In the genomic region with DNA sequence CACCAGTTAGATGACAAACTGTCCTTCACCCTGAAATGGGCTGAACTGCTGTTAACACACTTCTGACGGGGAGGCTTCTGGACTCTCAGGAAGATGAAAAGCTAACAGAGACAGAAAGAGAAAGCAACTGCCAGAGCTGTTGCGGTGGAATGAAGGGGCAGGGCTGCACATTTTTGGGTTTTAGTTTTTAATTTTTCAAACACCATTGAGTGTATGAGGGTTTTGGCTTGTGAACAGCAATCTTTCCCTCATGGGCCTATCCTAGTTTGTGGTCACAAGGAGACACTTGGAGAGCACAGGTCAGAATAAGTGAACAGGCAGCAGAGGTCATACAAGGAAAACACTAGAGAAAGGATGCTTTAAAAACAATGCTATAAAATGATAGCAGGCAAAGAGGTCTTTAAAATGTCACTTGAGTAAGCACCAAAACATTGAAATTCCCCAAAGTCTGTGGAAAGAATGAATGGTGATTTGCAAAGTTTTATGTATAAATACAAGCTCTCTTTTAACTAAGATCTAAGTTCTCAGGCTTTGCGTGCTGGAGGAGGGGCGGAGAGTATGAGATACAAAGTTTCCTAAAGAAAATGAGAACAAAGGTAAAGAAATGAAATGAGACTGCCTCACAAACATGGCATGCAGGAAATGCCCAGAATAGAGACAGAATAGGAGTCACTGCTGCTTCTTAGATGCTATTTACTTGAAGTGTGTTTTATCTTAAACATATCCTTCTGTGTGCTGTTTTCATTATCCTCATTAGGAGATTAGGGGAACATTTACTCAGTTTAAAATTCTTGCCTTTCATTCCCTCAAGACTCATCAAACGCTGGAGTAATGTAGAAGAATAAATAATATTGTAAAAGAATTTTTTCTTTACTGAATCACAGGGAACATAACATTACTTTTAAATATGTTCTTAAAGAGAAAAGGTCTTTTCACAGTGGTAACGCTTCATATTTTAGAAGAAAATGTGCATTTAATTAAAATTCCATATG, we compare ENCODE assay signal across 18 cellular contexts.
DNase-seq lines count a peak whose midpoint lies in the region; ATAC-seq and TF ChIP-seq lines count a peak whose summit lies in the region.
"Had no signal": no experiment of that assay in that cellular context is flagged by ENCODE, and none has a peak within 500 bp of the region (broad histone marks: within the 10 kb centered on the region; RNA-seq: fewer than 3 reads in every experiment).

No MANE protein-coding gene starts in this region.

- H3K4me3 Mint-ChIP-seq in HFFc6 (peak overlapping the region; percentile 85), nephron progenitor cell (peak overlapping the region; percentile 1)
- H3K4me3 Mint-ChIP-seq: activated CD4-positive, alpha-beta T cell treated with anti-CD3 and anti-CD28 coated beads, Interleukin-2, amount 10 ng/mL, durations not matched to agents 24 days and 14 days; activated T-helper 1 cell treated with anti-CD3 and anti-CD28 coated beads, Interleukin-12 subunit alpha, Interleukin-12 subunit beta, Interleukin-2, Interleukin-4 antibody, amounts not matched to agents 30 ng/mL and 10 ng/mL and 1 ng/mL, durations not matched to agents 14 hours and 24 hours and 36 hours; naive thymus-derived CD8-positive, alpha-beta T cell; T-helper 17 cell had no signal

- H3K9me3 Mint-ChIP-seq in HFFc6 (no peaks in the 10 kb centered on the region), nephron progenitor cell (peaks cover 10% of the 10 kb centered on the region)
- H3K9me3 Mint-ChIP-seq: activated CD4-positive, alpha-beta T cell treated with anti-CD3 and anti-CD28 coated beads, Interleukin-2, amount 10 ng/mL, durations not matched to agents 24 days and 14 days; activated T-helper 1 cell treated with anti-CD3 and anti-CD28 coated beads, Interleukin-12 subunit alpha, Interleukin-12 subunit beta, Interleukin-2, Interleukin-4 antibody, amounts not matched to agents 30 ng/mL and 10 ng/mL and 1 ng/mL, durations not matched to agents 14 hours and 24 hours and 36 hours had no signal

- H3K4me1 Mint-ChIP-seq in HFFc6 (ENCODE audit: low read depth) (peaks cover 48% of the 10 kb centered on the region), nephron progenitor cell (peaks cover 75% of the 10 kb centered on the region)
- H3K4me1 Mint-ChIP-seq: activated CD4-positive, alpha-beta T cell treated with anti-CD3 and anti-CD28 coated beads, Interleukin-2, amount 10 ng/mL, durations not matched to agents 24 days and 14 days; naive thymus-derived CD8-positive, alpha-beta T cell; T-helper 17 cell had no signal

- DNase-seq in AG04449 (ENCODE audit: low read depth, low spot score), result no peak
- peak; percentile 85 for DNase-seq in HFFc6
- DNase-seq in epithelial cell of esophagus (ENCODE audit: low read depth), result peak; percentile 18
- DNase-seq in nephron progenitor cell, result no peak
- no peak for DNase-seq in NK-92 treated with Interleukin-12 subunit alpha and Interleukin-12 subunit beta, amount 100 ng/mL, for 24 hours (lab: John Stamatoyannopoulos, UW)
- DNase-seq in NCI-H2196 (lab: John Stamatoyannopoulos, UW; ENCODE audit: unreplicated experiment), result no peak
- no peak for DNase-seq in NCI-H748 treated with DMSO at 0.1 percent for 48 hours (lab: John Stamatoyannopoulos, UW)
- DNase-seq: activated CD4-positive, alpha-beta T cell treated with anti-CD3 and anti-CD28 coated beads, Interleukin-2, amount 10 ng/mL, durations not matched to agents 24 days and 14 days; naive thymus-derived CD8-positive, alpha-beta T cell; NCI-H1092; NCI-H345; T-helper 17 cell had no signal

- no peak for ATAC-seq in GM19467 (IDR thresholded peaks at IDR 0.05; ENCODE audit: unreplicated experiment)
- ATAC-seq: A549; HepG2; naive thymus-derived CD8-positive, alpha-beta T cell; T-helper 17 cell had no signal

- POLR2A ChIA-PET in AG04449 (lab: Yijun Ruan, JAX), result interaction anchor here (0.6 kb wide), 1 partner anchor 326 kb away, joined by 3 read pairs; no protein-coding TSS in a partner anchor

- H3K27ac Mint-ChIP-seq in HFFc6 (peak overlapping the region; percentile 86), nephron progenitor cell (peak overlapping the region; percentile 94)
- H3K27ac Mint-ChIP-seq: activated CD4-positive, alpha-beta T cell treated with anti-CD3 and anti-CD28 coated beads, Interleukin-2, amount 10 ng/mL, durations not matched to agents 24 days and 14 days; activated T-helper 1 cell treated with anti-CD3 and anti-CD28 coated beads, Interleukin-12 subunit alpha, Interleukin-12 subunit beta, Interleukin-2, Interleukin-4 antibody, amounts not matched to agents 30 ng/mL and 10 ng/mL and 1 ng/mL, durations not matched to agents 14 hours and 24 hours and 36 hours; naive thymus-derived CD8-positive, alpha-beta T cell; T-helper 17 cell had no signal

- H3K36me3 Mint-ChIP-seq in HFFc6 (ENCODE audit: low read depth) (no peaks in the 10 kb centered on the region), nephron progenitor cell (ENCODE audit: low read depth) (no peaks in the 10 kb centered on the region)
- H3K36me3 Mint-ChIP-seq: naive thymus-derived CD8-positive, alpha-beta T cell had no signal

- H3K27me3 Mint-ChIP-seq in HFFc6 (ENCODE audit: insufficient read depth) (peaks cover 6% of the 10 kb centered on the region; the same call in 1 of the 2 replicates), nephron progenitor cell (ENCODE audit: low read depth, poor library complexity) (no peaks in the 10 kb centered on the region)
- H3K27me3 Mint-ChIP-seq: activated CD4-positive, alpha-beta T cell treated with anti-CD3 and anti-CD28 coated beads, Interleukin-2, amount 10 ng/mL, durations not matched to agents 24 days and 14 days; T-helper 17 cell had no signal

- TF ChIP-seq CTCF in AG04449 (IDR thresholded peaks at IDR 0.05; ENCODE audit: insufficient read depth, low read length, missing control alignments) (no peak), HFFc6 (IDR thresholded peaks at IDR 0.05) (no peak), epithelial cell of esophagus (IDR thresholded peaks at IDR 0.05; ENCODE audit: insufficient read depth, low read depth, low read length, missing control alignments) (no peak), nephron progenitor cell (IDR thresholded peaks at IDR 0.05) (no peak)

- H3K4me3 ChIP-seq in AG04449 (ENCODE audit: low read depth, low read length), result peak overlapping the region; percentile 28
- no peak overlapping the region for H3K4me3 ChIP-seq in epithelial cell of esophagus (ENCODE audit: low read length)
- H3K4me3 ChIP-seq: A549, ascending aorta, suprapubic skin had no signal

- CTCF ChIA-PET in AG04449 (lab: Yijun Ruan, JAX), result interaction anchor here (0.9 kb wide), 1 partner anchor 361 kb away, joined by 3 read pairs; no protein-coding TSS in a partner anchor

Comparison
In these comparisons a context has a peak if more than half of its experiments do, and no peak if none do; other contexts are left out.
1. DNase-seq: peak in HFFc6 (single experiment) and epithelial cell of esophagus (single experiment); none in AG04449 (single experiment), nephron progenitor cell (single experiment), NK-92 treated with Interleukin-12 subunit alpha and Interleukin-12 subunit beta, amount 100 ng/mL, for 24 hours (single experiment), NCI-H2196 (single experiment) and NCI-H748 treated with DMSO at 0.1 percent for 48 hours (single experiment).